10 cellular contexts compared by ENCODE assay signal in the genomic region with DNA sequence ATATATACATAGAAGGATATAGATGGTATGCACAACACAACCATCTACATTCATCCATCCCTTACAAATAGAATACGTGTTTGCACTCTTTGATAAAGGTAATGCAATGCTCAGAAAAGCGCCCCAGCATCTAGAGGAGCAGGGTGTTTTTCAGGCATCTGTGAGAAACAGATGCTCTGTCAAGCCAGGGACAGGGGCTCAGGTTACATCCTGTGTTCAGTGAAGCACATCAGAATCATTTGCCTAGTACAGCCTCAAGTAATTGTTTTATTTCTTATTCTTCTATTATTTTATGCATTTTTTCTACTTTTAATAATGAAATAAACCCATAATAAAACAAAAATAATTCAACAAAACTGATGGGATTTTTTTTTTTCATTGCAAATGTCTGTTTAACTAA. TPM values are rescaled to one million over a fixed set of nuclear protein-coding genes. Genes with fewer than 3 reads are reported as not detected.
A peak's percentile ranks its signal among the peaks of the same experiment; 100 is the strongest.
DNase-seq lines count a peak whose midpoint lies in the region; ATAC-seq and TF ChIP-seq lines count a peak whose summit lies in the region.
"Had no signal": no experiment of that assay in that cellular context is flagged by ENCODE, and none has a peak within 500 bp of the region (broad histone marks: within the 10 kb centered on the region; RNA-seq: fewer than 3 reads in every experiment).

No MANE protein-coding gene starts in this region.

- TF ChIP-seq CTCF in DND-41 (IDR thresholded peaks at IDR 0.05; ENCODE audit: borderline replicate concordance, extremely low read depth, low read length, poor library complexity, severe bottlenecking) (no peak), brain microvascular endothelial cell (IDR thresholded peaks at IDR 0.05; ENCODE audit: low read depth, low read length, missing control alignments) (no peak)

- H3K36me3 ChIP-seq in DND-41 (ENCODE audit: insufficient read depth, low read length), result no peaks in the 10 kb centered on the region
- no peaks in the 10 kb centered on the region for H3K36me3 ChIP-seq in brain microvascular endothelial cell (replicated peaks)

- CTCF ChIA-PET in T-cell (lab: Charles Lee), result no interaction called here
- CTCF ChIA-PET in activated CD4-positive, alpha-beta T cell treated with anti-CD3 and anti-CD28 coated beads for 36 hours (lab: Charles Lee), result no interaction called here
- CTCF ChIA-PET in activated CD8-positive, alpha-beta memory T cell treated with anti-CD3 and anti-CD28 coated beads, Interleukin-2, amount 10 ng/mL, durations not matched to agents 7 days and 5 days (lab: Charles Lee), result no interaction called here

- H3K4me2 ChIP-seq in DND-41 (ENCODE audit: insufficient read depth, low read length), result no peak overlapping the region

- no peaks in the 10 kb centered on the region for H3K27me3 ChIP-seq in DND-41 (ENCODE audit: insufficient read depth, low read length, poor library complexity)
- no peaks in the 10 kb centered on the region for H3K27me3 ChIP-seq in brain microvascular endothelial cell (replicated peaks)

- no peak overlapping the region for H3K4me3 Mint-ChIP-seq in T-cell
- no peak overlapping the region for H3K4me3 Mint-ChIP-seq in activated CD4-positive, alpha-beta T cell treated with anti-CD3 and anti-CD28 coated beads for 36 hours
- H3K4me3 Mint-ChIP-seq in activated CD8-positive, alpha-beta memory T cell treated with anti-CD3 and anti-CD28 coated beads, Interleukin-2, amount 10 ng/mL, durations not matched to agents 7 days and 5 days, result no peak overlapping the region
- H3K4me3 Mint-ChIP-seq: central memory CD8-positive, alpha-beta T cell had no signal

- DNase-seq in DND-41, result no peak
- DNase-seq in T-cell, result peak in 1 of 34 experiments; percentile 6
- no peak for DNase-seq in activated CD4-positive, alpha-beta T cell treated with anti-CD3 and anti-CD28 coated beads for 36 hours
- DNase-seq in activated CD8-positive, alpha-beta memory T cell treated with anti-CD3 and anti-CD28 coated beads, Interleukin-2, amount 10 ng/mL, durations not matched to agents 7 days and 5 days, result no peak
- no peak for DNase-seq in COR-L47 (lab: John Stamatoyannopoulos, UW)
- DNase-seq in brain microvascular endothelial cell, result no peak

- H3K9ac ChIP-seq in DND-41 (ENCODE audit: low read depth, low read length), result no peak overlapping the region

- no peaks in the 10 kb centered on the region for H3K36me3 Mint-ChIP-seq in T-cell
- no peaks in the 10 kb centered on the region for H3K36me3 Mint-ChIP-seq in activated CD4-positive, alpha-beta T cell treated with anti-CD3 and anti-CD28 coated beads for 36 hours (ENCODE audit: low read depth)
- H3K36me3 Mint-ChIP-seq in activated CD8-positive, alpha-beta memory T cell treated with anti-CD3 and anti-CD28 coated beads, Interleukin-2, amount 10 ng/mL, durations not matched to agents 7 days and 5 days, result peaks cover 2% of the 10 kb centered on the region

- H3K27ac Mint-ChIP-seq in T-cell, result no peak overlapping the region
- no peak overlapping the region for H3K27ac Mint-ChIP-seq in activated CD4-positive, alpha-beta T cell treated with anti-CD3 and anti-CD28 coated beads for 36 hours
- no peak overlapping the region for H3K27ac Mint-ChIP-seq in activated CD8-positive, alpha-beta memory T cell treated with anti-CD3 and anti-CD28 coated beads, Interleukin-2, amount 10 ng/mL, durations not matched to agents 7 days and 5 days

- H3K27me3 Mint-ChIP-seq in T-cell, result no peaks in the 10 kb centered on the region
- H3K27me3 Mint-ChIP-seq in activated CD4-positive, alpha-beta T cell treated with anti-CD3 and anti-CD28 coated beads for 36 hours, result no peaks in the 10 kb centered on the region
- no peaks in the 10 kb centered on the region for H3K27me3 Mint-ChIP-seq in activated CD8-positive, alpha-beta memory T cell treated with anti-CD3 and anti-CD28 coated beads, Interleukin-2, amount 10 ng/mL, durations not matched to agents 7 days and 5 days
- H3K27me3 Mint-ChIP-seq: central memory CD8-positive, alpha-beta T cell had no signal

- H3K4me3 ChIP-seq in DND-41 (ENCODE audit: low read depth in 1 of 2, low read length in 2 of 2), result no peak overlapping the region
- H3K4me3 ChIP-seq in brain microvascular endothelial cell (ENCODE audit: low read depth, low read length), result no peak overlapping the region

- intact Hi-C loops in activated CD4-positive, alpha-beta T cell treated with anti-CD3 and anti-CD28 coated beads for 36 hours (cut with DNase I, micrococcal nuclease), result no loop called here

- H4K20me1 ChIP-seq in DND-41 (ENCODE audit: insufficient read depth, low read length), result no peaks in the 10 kb centered on the region

- no peaks in the 10 kb centered on the region for H3K9me3 Mint-ChIP-seq in T-cell
- H3K9me3 Mint-ChIP-seq in activated CD4-positive, alpha-beta T cell treated with anti-CD3 and anti-CD28 coated beads for 36 hours (ENCODE audit: low read depth), result no peaks in the 10 kb centered on the region
- H3K9me3 Mint-ChIP-seq in activated CD8-positive, alpha-beta memory T cell treated with anti-CD3 and anti-CD28 coated beads, Interleukin-2, amount 10 ng/mL, durations not matched to agents 7 days and 5 days (ENCODE audit: low read depth), result peaks cover 2% of the 10 kb centered on the region
- H3K9me3 Mint-ChIP-seq: central memory CD8-positive, alpha-beta T cell had no signal

- in situ Hi-C loops in brain microvascular endothelial cell (cut with HindIII; ENCODE audit: low pct_ligation_motif_present, low sequenced_read_pairs), result no loop called here

- H3K27ac ChIP-seq in DND-41 (ENCODE audit: low read length) (no peak overlapping the region), brain microvascular endothelial cell (no peak overlapping the region)

- peaks cover 26 to 37% (median 32%) of the 10 kb centered on the region in 3 donors for H3K4me1 Mint-ChIP-seq in T-cell
- H3K4me1 Mint-ChIP-seq in activated CD4-positive, alpha-beta T cell treated with anti-CD3 and anti-CD28 coated beads for 36 hours, result peaks cover 39% of the 10 kb centered on the region
- H3K4me1 Mint-ChIP-seq in activated CD8-positive, alpha-beta memory T cell treated with anti-CD3 and anti-CD28 coated beads, Interleukin-2, amount 10 ng/mL, durations not matched to agents 7 days and 5 days, result peaks cover 9% of the 10 kb centered on the region

- ATAC-seq in DND-41 (ENCODE audit: insufficient read depth, low read depth) (0 out of 3 replicates have a peak, but pooled peaks have one; percentile 47), GM21381 (IDR thresholded peaks at IDR 0.05; ENCODE audit: unreplicated experiment) (peak; percentile 65), HG03520 (IDR thresholded peaks at IDR 0.05; ENCODE audit: unreplicated experiment) (peak; percentile 55), T-cell (replicated peaks in 1 of 4) (peak in 3 of 4 experiments; percentile 50 to 60 (median 56))
- no peak for ATAC-seq in activated CD4-positive, alpha-beta T cell treated with anti-CD3 and anti-CD28 coated beads for 36 hours
- no peak for ATAC-seq in activated CD8-positive, alpha-beta memory T cell treated with anti-CD3 and anti-CD28 coated beads, Interleukin-2, amount 10 ng/mL, durations not matched to agents 7 days and 5 days
- ATAC-seq: left lobe of liver had no signal

- POLR2A ChIA-PET in T-cell (lab: Charles Lee), result no interaction called here
- POLR2A ChIA-PET in activated CD4-positive, alpha-beta T cell treated with anti-CD3 and anti-CD28 coated beads for 36 hours (lab: Charles Lee), result no interaction called here

- H3K79me2 ChIP-seq in DND-41 (ENCODE audit: insufficient read depth, low read length), result no peaks in the 10 kb centered on the region

- no peaks in the 10 kb centered on the region for H3K9me3 ChIP-seq in DND-41 (ENCODE audit: insufficient read depth, low read length, severe bottlenecking)

- no peak overlapping the region for H2AFZ ChIP-seq in DND-41 (ENCODE audit: low read depth, low read length)

- H3K4me1 ChIP-seq in DND-41 (ENCODE audit: insufficient read depth, low read length), result peaks cover 7% of the 10 kb centered on the region

RNA-seq across cellular contexts. Expression of a gene that starts 50.5 kb away (rescaled TPM):
- 100 to 1,000 TPM in 2 of 5 donors, 10 to 100 TPM in 3; 80.2 to 200 (median 87.8) TPM for total RNA-seq in T-cell
- 100 to 1,000 TPM; 196 to 329 TPM for total RNA-seq in activated CD4-positive, alpha-beta T cell treated with anti-CD3 and anti-CD28 coated beads for 36 hours
- 100 to 1,000 TPM; 134 to 158 TPM for total RNA-seq in activated CD8-positive, alpha-beta memory T cell treated with anti-CD3 and anti-CD28 coated beads, Interleukin-2, amount 10 ng/mL, durations not matched to agents 7 days and 5 days

Comparison
In these comparisons a context has a peak if more than half of its experiments do, and no peak if none do; other contexts are left out.
1. ATAC-seq: peak in DND-41 (single experiment), GM21381 (single experiment), HG03520 (single experiment) and T-cell (3 of 4); none in activated CD4-positive, alpha-beta T cell treated with anti-CD3 and anti-CD28 coated beads for 36 hours (single experiment) and activated CD8-positive, alpha-beta memory T cell treated with anti-CD3 and anti-CD28 coated beads, Interleukin-2, amount 10 ng/mL, durations not matched to agents 7 days and 5 days (single experiment).